ENCODE assay signal across 22 cellular contexts in the genomic region with DNA sequence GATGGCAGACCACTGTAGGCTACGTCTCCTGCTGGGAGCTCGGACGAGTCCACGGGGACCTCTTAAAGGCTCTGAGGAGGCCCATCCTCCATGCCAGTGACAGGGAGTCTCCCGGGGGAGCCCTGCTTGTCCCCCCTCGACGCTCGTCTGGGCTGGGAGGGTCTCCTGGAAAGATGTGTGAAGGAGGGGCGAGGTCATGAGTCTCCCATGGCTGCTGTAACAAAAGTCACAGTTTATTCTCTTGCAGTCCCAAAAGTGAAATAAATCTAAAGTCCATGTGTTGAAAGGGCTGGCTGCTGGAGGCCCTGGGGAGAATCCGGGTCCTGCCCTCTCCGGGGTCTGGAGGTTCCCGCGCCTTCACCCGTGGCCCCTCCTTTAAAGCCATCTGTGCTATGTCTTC.
DNase-seq lines count a peak whose midpoint lies in the region; ATAC-seq, FAIRE-seq and TF ChIP-seq lines count a peak whose summit lies in the region.
"Had no signal": no experiment of that assay in that cellular context is flagged by ENCODE, and none has a peak within 500 bp of the region (broad histone marks: within the 10 kb centered on the region; RNA-seq: fewer than 3 reads in every experiment).

No MANE protein-coding gene starts in this region.

- TF ChIP-seq CTCF in cardiac muscle cell (IDR thresholded peaks at IDR 0.05; ENCODE audit: low read depth, low read length) (no peak), HEK293 (tag by site-specific recombination; IDR thresholded peaks at IDR 0.05) (no peak), H1 (IDR thresholded peaks at IDR 0.05; ENCODE audit: control extremely low read depth in 1 of 3, insufficient read depth in 1 of 3, low read depth in 1 of 3, low read length in 3 of 3) (no peak)

- H3K9me3 ChIP-seq in cardiac muscle cell (ENCODE audit: low read depth) (no peaks in the 10 kb centered on the region), HEK293 (ENCODE audit: control insufficient read depth, insufficient read depth, low read depth, low read length) (no peaks in the 10 kb centered on the region), H1 (ENCODE audit: insufficient read depth in 2 of 2, low read depth in 1 of 2, low read length in 1 of 2) (no peaks in the 10 kb centered on the region; a peak in 2 of 4 replicates), neuronal stem cell (replicated peaks in 1 of 2; ENCODE audit: control insufficient read depth in 2 of 2, insufficient read depth in 1 of 2, low read depth in 1 of 2, low read length in 2 of 2) (peaks cover 0 to 3% of the 10 kb centered on the region in 2 donors)

- peaks cover 13% of the 10 kb centered on the region for H3K4me1 ChIP-seq in cardiac muscle cell (ENCODE audit: low read depth)
- H3K4me1 ChIP-seq in HEK293 (ENCODE audit: control insufficient read depth, insufficient read depth, low read length) = no peaks in the 10 kb centered on the region
- no peaks in the 10 kb centered on the region; a peak in 1 of 7 replicates for H3K4me1 ChIP-seq in H1 (replicated peaks in 1 of 4; ENCODE audit: control insufficient read depth in 3 of 4, insufficient read depth in 4 of 4, low read length in 3 of 4)
- H3K4me1 ChIP-seq in neuronal stem cell (ENCODE audit: control insufficient read depth in 2 of 2, insufficient read depth in 1 of 2, low read depth in 1 of 2, low read length in 2 of 2) = peaks cover 0 to 3% of the 10 kb centered on the region in 2 donors
- H3K4me1 ChIP-seq: A549 had no signal

- no peak for TF ChIP-seq POLR2A in H1 (IDR thresholded peaks at IDR 0.05; ENCODE audit: control extremely low read depth in 1 of 2, low read depth in 2 of 2, low read length in 2 of 2)

- H4K8ac ChIP-seq in H1 (ENCODE audit: extremely low read depth, insufficient read depth, low read length) = peak overlapping the region; percentile 28; the same call in 1 of the 2 replicates
- H4K8ac ChIP-seq in neuronal stem cell (ENCODE audit: low read depth, low read length) = no peak overlapping the region

- no peak overlapping the region for H2AK5ac ChIP-seq in H1 (ENCODE audit: low read depth, low read length)
- no peak overlapping the region for H2AK5ac ChIP-seq in neuronal stem cell (ENCODE audit: low read depth, low read length)

- H3K4ac ChIP-seq in H1 (replicated peaks; ENCODE audit: insufficient read length, low read depth, low read length) (no peak overlapping the region), neuronal stem cell (ENCODE audit: low read length) (no peak overlapping the region)

- H3K4me3 ChIP-seq in cardiac muscle cell (no peak overlapping the region), HEK293 (ENCODE audit: low read depth, low read length) (no peak overlapping the region), H1 (ENCODE audit: extremely low read depth in 1 of 4, insufficient read depth in 2 of 4, low read depth in 3 of 4, low read length in 4 of 4) (no peak overlapping the region), neuronal stem cell (ENCODE audit: low read length in 2 of 2) (no peak overlapping the region)
- H3K4me3 ChIP-seq: A549; BLaER1 treated with 17β-estradiol and CSF1 and Interleukin-3, amounts not matched to agents 10 nM and 100 nM had no signal

- H3K79me1 ChIP-seq in H1 (ENCODE audit: low read depth, low read length) (no peaks in the 10 kb centered on the region), neuronal stem cell (ENCODE audit: low read depth, low read length) (no peaks in the 10 kb centered on the region)

- H3K4me2 ChIP-seq in H1 (ENCODE audit: insufficient read depth in 1 of 2, low read depth in 2 of 2, low read length in 2 of 2) (no peak overlapping the region), neuronal stem cell (ENCODE audit: insufficient read depth, low read length, poor library complexity, severe bottlenecking) (no peak overlapping the region)
- H3K4me2 ChIP-seq: A549; BLaER1 treated with 17β-estradiol and CSF1 and Interleukin-3, amounts not matched to agents 10 nM and 100 nM had no signal

- intact Hi-C loops in left cardiac atrium (cut with DNase I) = no loop called here

- H3K18ac ChIP-seq in H1 (ENCODE audit: extremely low read depth, low read length) = no peak overlapping the region
- peak overlapping the region; percentile 76 for H3K18ac ChIP-seq in neuronal stem cell (ENCODE audit: low read length)

- 85% methylated on average over 13 of the region's 14 CpGs; no CpG with 5 or more reads in 1 of the 2 experiments for WGBS in H1 (ENCODE audit: extremely low coverage in 1 of 2, insufficient coverage in 1 of 2, insufficient read length in 1 of 2, insufficient replicate concordance in 2 of 2, low coverage in 1 of 2, low lambda C conversion rate in 2 of 2, missing lambda C conversion rate in 1 of 2), 2 experiments
- no CpG with 5 or more reads among the region's 14 CpGs for WGBS in neuronal stem cell (ENCODE audit: extremely low coverage in 2 of 2, insufficient read length in 2 of 2, insufficient replicate concordance in 1 of 2), 2 donors

- H3K27me3 ChIP-seq in cardiac muscle cell (no peaks in the 10 kb centered on the region), H1 (replicated peaks in 1 of 4; ENCODE audit: control insufficient read depth in 3 of 4, extremely low read depth in 1 of 4, insufficient read depth in 3 of 4, low read length in 3 of 4) (no peaks in the 10 kb centered on the region), neuronal stem cell (ENCODE audit: control insufficient read depth in 3 of 3, insufficient read depth in 3 of 3, low read depth in 1 of 3, low read length in 3 of 3) (peaks cover 0 to 36% (median 1%) of the 10 kb centered on the region in 3 experiments)

- no peaks in the 10 kb centered on the region for H4K20me1 ChIP-seq in H1 (replicated peaks in 1 of 2; ENCODE audit: control insufficient read depth in 1 of 2, insufficient read depth in 2 of 2, low read length in 2 of 2)

- H2BK120ac ChIP-seq in H1 (replicated peaks; ENCODE audit: low read depth, low read length) (no peak overlapping the region), neuronal stem cell (ENCODE audit: low read depth, low read length) (no peak overlapping the region)

- FAIRE-seq in H1 (lab: Jason Lieb, UNC) = no peak
- FAIRE-seq: A549, D721Med, G401.6, GM12891, GM19239 had no signal

- TF ChIP-seq RAD21 in H1 (IDR thresholded peaks at IDR 0.05 in 1 of 2, conservative IDR thresholded peaks at IDR 0.05 in 1 of 2; ENCODE audit: low read depth in 2 of 2, low read length in 2 of 2) = no peak

- H2BK15ac ChIP-seq in H1 (ENCODE audit: low read length) (no peak overlapping the region), neuronal stem cell (ENCODE audit: low read length) (no peak overlapping the region)

- DNase-seq in cardiac muscle cell (ENCODE audit: low read depth in 1 of 2, low spot score in 1 of 2) (no peak), left cardiac atrium (no peak), H1 (ENCODE audit: low read depth in 1 of 2, low spot score in 2 of 2) (no peak), neuronal stem cell (ENCODE audit: low spot score) (no peak), NCI-H69 (lab: John Stamatoyannopoulos, UW) (no peak)
- no peak for DNase-seq in activated CD4-positive, alpha-beta T cell treated with anti-CD3 and anti-CD28 coated beads for 48 hours
- DNase-seq: AML-193; Caco-2; Calu3; CD4-positive, alpha-beta T cell; CD8-positive, alpha-beta T cell; DMS79 treated with DMSO at 0.1 percent for 48 hours; GF-D8 had no signal

- no peak for TF ChIP-seq EP300 in H1 (IDR thresholded peaks at IDR 0.05; ENCODE audit: borderline replicate concordance in 1 of 2, low read depth in 2 of 2, low read length in 2 of 2)

- ATAC-seq in left cardiac atrium = no peak
- ATAC-seq: A549; CD8-positive, alpha-beta T cell had no signal

- H2BK12ac ChIP-seq in H1 (ENCODE audit: low read depth, low read length) (no peak overlapping the region), neuronal stem cell (ENCODE audit: low read length) (no peak overlapping the region)

- H3K23me2 ChIP-seq in H1 (ENCODE audit: low read depth, low read length) = no peaks in the 10 kb centered on the region

- CTCF ChIA-PET in HEK293 (lab: Yijun Ruan, JAX) (no interaction called here), H1 (lab: Charles Lee; ENCODE audit: partially characterized antibody) (interaction anchor here (0.5 to 2.4 kb wide), 4 partner anchors 21 to 123 kb away, joined by 3 to 10 read pairs (median 5); no protein-coding TSS in a partner anchor)

- H4K91ac ChIP-seq in H1 (replicated peaks; ENCODE audit: insufficient read length, low read length) (no peak overlapping the region), neuronal stem cell (ENCODE audit: low read depth, low read length, poor library complexity) (no peak overlapping the region)

- no peak overlapping the region for H2AFZ ChIP-seq in H1 (ENCODE audit: low read length)
- no peak overlapping the region for H2AFZ ChIP-seq in neuronal stem cell (ENCODE audit: low read length)

- no peak overlapping the region for H2BK20ac ChIP-seq in H1 (ENCODE audit: low read length)

- H3K14ac ChIP-seq in H1 (ENCODE audit: insufficient read length) = no peak overlapping the region
- peak overlapping the region; percentile 56 for H3K14ac ChIP-seq in neuronal stem cell (ENCODE audit: low read length)

- H3K9ac ChIP-seq in H1 (replicated peaks in 1 of 4; ENCODE audit: extremely low read depth in 1 of 4, low read depth in 3 of 4, low read length in 3 of 4) (no peak overlapping the region), neuronal stem cell (ENCODE audit: low read depth, low read length, poor library complexity) (no peak overlapping the region)
- H3K9ac ChIP-seq: BLaER1 treated with 17β-estradiol and CSF1 and Interleukin-3, amounts not matched to agents 10 nM and 100 nM had no signal

- H3K79me2 ChIP-seq in H1 (ENCODE audit: control insufficient read depth in 1 of 2, insufficient read depth in 2 of 2, low read length in 2 of 2) = no peaks in the 10 kb centered on the region

- H3K56ac ChIP-seq in H1 (replicated peaks; ENCODE audit: insufficient read length, low read depth, low read length) = no peak overlapping the region

- POLR2A ChIA-PET in HEK293 (lab: Yijun Ruan, JAX) = interaction anchor here (0.6 kb wide), 1 partner anchor 23 kb away, joined by 3 read pairs; no protein-coding TSS in a partner anchor
- POLR2A ChIA-PET in H1 (lab: Charles Lee; ENCODE audit: partially characterized antibody) = no interaction called here

- H2BK5ac ChIP-seq in H1 (ENCODE audit: low read depth, low read length) (no peak overlapping the region), neuronal stem cell (ENCODE audit: low read length) (no peak overlapping the region)

- no peak overlapping the region for H3K23ac ChIP-seq in H1 (ENCODE audit: insufficient read length)
- peak overlapping the region; percentile 55 for H3K23ac ChIP-seq in neuronal stem cell (ENCODE audit: low read depth, low read length, poor library complexity)

- peaks cover 3% of the 10 kb centered on the region for H3K36me3 ChIP-seq in cardiac muscle cell
- H3K36me3 ChIP-seq in HEK293 (ENCODE audit: control insufficient read depth in 2 of 2, insufficient read depth in 1 of 2, low read length in 2 of 2) = no peaks in the 10 kb centered on the region
- H3K36me3 ChIP-seq in H1 (ENCODE audit: control insufficient read depth in 2 of 4, insufficient read depth in 4 of 4, low read length in 3 of 4) = no peaks in the 10 kb centered on the region
- no peaks in the 10 kb centered on the region for H3K36me3 ChIP-seq in neuronal stem cell (replicated peaks in 1 of 2; ENCODE audit: control insufficient read depth in 2 of 2, insufficient read depth in 2 of 2, low read length in 2 of 2)
- H3K36me3 ChIP-seq: BLaER1 treated with 17β-estradiol and CSF1 and Interleukin-3, amounts not matched to agents 10 nM and 100 nM had no signal

- H4K5ac ChIP-seq in H1 (ENCODE audit: insufficient read length, low read depth, low read length) = no peak overlapping the region

- H3K27ac ChIP-seq in cardiac muscle cell (peak overlapping the region; percentile 69), HEK293 (ENCODE audit: extremely low read depth, low read depth, low read length) (no peak overlapping the region), H1 (ENCODE audit: low read depth, low read length) (no peak overlapping the region), neuronal stem cell (replicated peaks; ENCODE audit: low read length) (no peak overlapping the region)
- H3K27ac ChIP-seq: 22Rv1; A549; BLaER1 treated with 17β-estradiol and CSF1 and Interleukin-3, amounts not matched to agents 10 nM and 100 nM; C4-2B had no signal
